10 cellular contexts compared by ENCODE assay signal in genomic region chr19:18329035-18329376, GRCh38. TPM values are rescaled to one million over a fixed set of nuclear protein-coding genes. Genes with fewer than 3 reads are reported as not detected.
DNase-seq lines count a peak whose midpoint lies in the region; ATAC-seq and TF ChIP-seq lines count a peak whose summit lies in the region.
"Had no signal": no experiment of that assay in that cellular context is flagged by ENCODE, and none has a peak within 500 bp of the region (broad histone marks: within the 10 kb centered on the region; RNA-seq: fewer than 3 reads in every experiment).

No MANE protein-coding gene starts in this region.

- peaks cover 5% of the 10 kb centered on the region for H3K36me3 Mint-ChIP-seq in Calu3 (ENCODE audit: insufficient read depth, unreplicated experiment)
- H3K36me3 Mint-ChIP-seq: IgD-negative memory B cell, memory B cell had no signal

- H3K36me3 ChIP-seq in Peyer's patch (no peaks in the 10 kb centered on the region), rectal smooth muscle tissue (ENCODE audit: control insufficient read depth, insufficient read depth, low read length) (no peaks in the 10 kb centered on the region)

- H3K4me3 ChIP-seq in Peyer's patch (peak overlapping the region in 1 of 4 donors; percentile 24), fibroblast of pulmonary artery (replicated peaks; ENCODE audit: low read depth, low read length) (peak overlapping the region; percentile 51), rectal smooth muscle tissue (ENCODE audit: low read length) (peak overlapping the region; percentile 40)

- DNase-seq in Calu3 (no peak), Peyer's patch (no peak), fibroblast of pulmonary artery (ENCODE audit: low read depth) (no peak), HuH-7.5 (ENCODE audit: low spot score) (no peak), OCI-M2 (lab: John Stamatoyannopoulos, UW; ENCODE audit: unreplicated experiment) (no peak)

- peak overlapping the region in 3 of 4 donors; percentile 41 to 76 (median 70) for H3K27ac ChIP-seq in Peyer's patch
- peak overlapping the region; percentile 65 for H3K27ac ChIP-seq in rectal smooth muscle tissue (ENCODE audit: low read depth, low read length)

- peaks cover 1% of the 10 kb centered on the region for H3K4me1 Mint-ChIP-seq in Calu3 (ENCODE audit: low read depth, unreplicated experiment)

- TF ChIP-seq POLR2A in Peyer's patch (IDR thresholded peaks at IDR 0.05), result no peak

- peak overlapping the region; percentile 39 for H3K4me3 Mint-ChIP-seq in Calu3 (ENCODE audit: low read depth, unreplicated experiment)

- intact Hi-C loops in Calu3 (cut with micrococcal nuclease; ENCODE audit: unreplicated experiment), result no loop called here

- H3K27ac Mint-ChIP-seq in Calu3 (ENCODE audit: unreplicated experiment), result no peak overlapping the region
- H3K27ac Mint-ChIP-seq: memory B cell had no signal

- H3K4me1 ChIP-seq in Peyer's patch, result peaks cover 0 to 17% (median 3%) of the 10 kb centered on the region in 4 donors
- H3K4me1 ChIP-seq in rectal smooth muscle tissue (ENCODE audit: control insufficient read depth, insufficient read depth, low read length), result peaks cover 10% of the 10 kb centered on the region

- ATAC-seq in GM19324 (IDR thresholded peaks at IDR 0.05; ENCODE audit: low FRiP score, unreplicated experiment), result no peak
- ATAC-seq in HG03571 (IDR thresholded peaks at IDR 0.05; ENCODE audit: unreplicated experiment), result no peak

- H3K9ac ChIP-seq in rectal smooth muscle tissue (ENCODE audit: low read length), result no peak overlapping the region

- H3K27me3 ChIP-seq in Peyer's patch (no peaks in the 10 kb centered on the region), rectal smooth muscle tissue (ENCODE audit: control insufficient read depth, insufficient read depth, low read length) (no peaks in the 10 kb centered on the region)

- no peak for TF ChIP-seq CTCF in Calu3 (IDR thresholded peaks at IDR 0.05; ENCODE audit: unreplicated experiment)
- TF ChIP-seq CTCF in Peyer's patch (IDR thresholded peaks at IDR 0.05), result no peak
- TF ChIP-seq CTCF in fibroblast of pulmonary artery (IDR thresholded peaks at IDR 0.05; ENCODE audit: low read length, missing control alignments), result no peak

- H3K9me3 ChIP-seq in Peyer's patch, result no peaks in the 10 kb centered on the region

- no peaks in the 10 kb centered on the region for H3K9me3 Mint-ChIP-seq in Calu3 (ENCODE audit: low read depth, unreplicated experiment)
- H3K9me3 Mint-ChIP-seq: IgD-negative memory B cell, memory B cell had no signal

- CTCF ChIA-PET in Calu3 (lab: Charles Lee), result interaction anchor here (0.6 to 2.9 kb wide), 9 partner anchors 10 to 120 kb away, joined by 3 to 31 read pairs (median 4); a partner anchor contains a TSS

- no peaks in the 10 kb centered on the region for H3K27me3 Mint-ChIP-seq in Calu3 (ENCODE audit: unreplicated experiment)

- no TSS peak for BruUV-seq in Calu3 (replicated peaks; lab: Mats Ljungman, UMichigan)

RNA-seq across cellular contexts. Expression of gene LSM4, which starts 6.1 kb away (rescaled TPM):
- total RNA-seq in Calu3 (2022) (111 and 115 TPM in 2 replicates), Peyer's patch (100 to 1,000 TPM; 102 to 193 (median 178) TPM)

RNA-seq across cellular contexts. Expression of gene PGPEP1, which starts 11.4 kb away (rescaled TPM):
- total RNA-seq in Calu3 (2022) (27.9 and 42.0 TPM in 2 replicates), Peyer's patch (100 to 1,000 TPM in 1 of 4 donors, 10 to 100 TPM in 3; 45.4 to 138 (median 89.2) TPM)

RNA-seq across cellular contexts. Expression of gene JUND, which starts 47.6 kb away (rescaled TPM):
- total RNA-seq in Calu3 (2022) (44.9 and 60.9 TPM in 2 replicates), Peyer's patch (100 to 1,000 TPM; 629 to 753 (median 680) TPM)

RNA-seq across cellular contexts. Expression of gene IQCN, which starts 54.8 kb away (rescaled TPM):
- total RNA-seq in Calu3 (2022), result 1.5 and 1.6 TPM in 2 replicates
- total RNA-seq in Peyer's patch, result 10 to 100 TPM in 2 of 4 donors, 1 to 10 TPM in 2; 7.4 to 40.2 (median 17.0) TPM

RNA-seq across cellular contexts. Expression of gene GDF15, which starts 57.0 kb away (rescaled TPM):
- total RNA-seq in Calu3 (2022) (56.6 and 80.3 TPM in 2 replicates), Peyer's patch (10 to 100 TPM in 1 of 4 donors, 1 to 10 TPM in 3; 6.8 to 11.6 (median 9.0) TPM)

Comparison
In these comparisons a context has a peak if more than half of its experiments do, and no peak if none do; other contexts are left out.
1. RNA of gene JUND, which starts 47.6 kb away (total RNA-seq): 629 to 753 TPM in Peyer's patch; 44.9 to 60.9 TPM in Calu3; every median in the first group is over 10 times any median in the second.